ENCODE assay signal across 1 cellular context in genomic region chrX:10929747-10930146, GRCh38.
TF ChIP-seq lines count a peak whose summit lies in the region.

No MANE protein-coding gene starts in this region.

TF ChIP-seq in IMR-90, 13 proteins besides CTCF, POLR2A, EP300 and RAD21 (continued from another document):
- TF ChIP-seq SMC3 (IDR thresholded peaks at IDR 0.05; ENCODE audit: low read depth, low read length) (no peak), ELK1 (IDR thresholded peaks at IDR 0.05; ENCODE audit: borderline replicate concordance, low read depth, low read length) (no peak)
